5 cellular contexts compared by ENCODE assay signal in genomic region chr6:145714731-145715130, GRCh38.
"Had no signal": no experiment of that assay in that cellular context is flagged by ENCODE, and none has a peak within 500 bp of the region (broad histone marks: within the 10 kb centered on the region; RNA-seq: fewer than 3 reads in every experiment).

No MANE protein-coding gene starts in this region.

- DNase-seq: H9, HCEC 1CT, IMR-90 had no signal

- ATAC-seq: GM23338, K562 had no signal

- H2AFZ ChIP-seq: GM23338 had no signal

- H3K4me3 ChIP-seq: GM23338, K562 had no signal

- H3K4me2 ChIP-seq: GM23338 had no signal
